24 cellular contexts compared by ENCODE assay signal in genomic region chr1:230815277-230815676, GRCh38.
"Had no signal": no experiment of that assay in that cellular context is flagged by ENCODE, and none has a peak within 500 bp of the region (broad histone marks: within the 10 kb centered on the region; RNA-seq: fewer than 3 reads in every experiment).

No MANE protein-coding gene starts in this region.

- H3K36me3 ChIP-seq: breast epithelium, neutrophil, pancreas, prostate gland, sigmoid colon, tibial artery had no signal

- DNase-seq: activated CD4-positive, alpha-beta T cell treated with anti-CD3 and anti-CD28 coated beads for 4 hours; activated CD4-positive, alpha-beta T cell treated with anti-CD3 and anti-CD28 coated beads, Interleukin-2, amount 50 U/mL, for 4 hours; activated effector memory CD4-positive, alpha-beta T cell treated with anti-CD3 and anti-CD28 coated beads, Interleukin-2, amount 50 U/mL, for 16 hours; activated naive CD4-positive, alpha-beta T cell treated with anti-CD3 and anti-CD28 coated beads, Interleukin-2, amount 50 U/mL, for 16 hours; activated T-cell treated with anti-CD3 and anti-CD28 coated beads, Interleukin-2, amount 50 U/mL, for 1 hour; amygdala; dermis blood vessel endothelial cell; effector CD8-positive, alpha-beta T cell; mammary epithelial cell; nephron progenitor cell; pancreas; retina; sigmoid colon; small intestine; stimulated activated CD4-positive, alpha-beta T cell treated with anti-CD3 and anti-CD28 coated beads, Interleukin-4, amount 100 ng/mL, for 24 hours; stimulated activated naive CD8-positive, alpha-beta T cell treated with anti-CD3 and anti-CD28 coated beads, Interleukin-15, amount 100 ng/mL, for 72 hours; tibial artery had no signal

- H3K4me1 Mint-ChIP-seq: central memory CD8-positive, alpha-beta T cell; nephron progenitor cell; stimulated activated effector memory CD8-positive, alpha-beta T cell treated with anti-CD3 and anti-CD28 coated beads, Interleukin-12 subunit alpha, Interleukin-12 subunit beta, amount 100 ng/mL, for 72 hours; stimulated activated naive CD8-positive, alpha-beta T cell treated with anti-CD3 and anti-CD28 coated beads, Interleukin-15, amount 100 ng/mL, for 72 hours had no signal

- ATAC-seq: pancreas; stimulated activated effector memory CD8-positive, alpha-beta T cell treated with anti-CD3 and anti-CD28 coated beads, Interleukin-12 subunit alpha, Interleukin-12 subunit beta, amount 100 ng/mL, for 72 hours; stimulated activated naive CD8-positive, alpha-beta T cell treated with anti-CD3 and anti-CD28 coated beads, Interleukin-15, amount 100 ng/mL, for 72 hours had no signal

- H3K36me3 Mint-ChIP-seq: stimulated activated effector memory CD8-positive, alpha-beta T cell treated with anti-CD3 and anti-CD28 coated beads, Interleukin-12 subunit alpha, Interleukin-12 subunit beta, amount 100 ng/mL, for 72 hours had no signal

- H3K27ac Mint-ChIP-seq: activated T-helper 1 cell treated with anti-CD3 and anti-CD28 coated beads, Interleukin-12 subunit alpha, Interleukin-12 subunit beta, Interleukin-2, Interleukin-4 antibody, amounts not matched to agents 30 ng/mL and 10 ng/mL and 1 ng/mL, durations not matched to agents 14 hours and 24 hours and 36 hours; nephron progenitor cell; stimulated activated effector memory CD8-positive, alpha-beta T cell treated with anti-CD3 and anti-CD28 coated beads, Interleukin-12 subunit alpha, Interleukin-12 subunit beta, amount 100 ng/mL, for 72 hours; stimulated activated naive CD8-positive, alpha-beta T cell treated with anti-CD3 and anti-CD28 coated beads, Interleukin-15, amount 100 ng/mL, for 72 hours had no signal

- H3K4me3 ChIP-seq: breast epithelium, pancreas, prostate gland, sigmoid colon, tibial artery had no signal

- H3K9me3 ChIP-seq: breast epithelium, neutrophil, pancreas, prostate gland had no signal

- H3K4me1 ChIP-seq: breast epithelium, pancreas, prostate gland, tibial artery had no signal

- H3K27me3 ChIP-seq: breast epithelium, pancreas, sigmoid colon, tibial artery had no signal

- H3K27ac ChIP-seq: breast epithelium, neutrophil, pancreas, prostate gland, sigmoid colon, tibial artery, VCaP had no signal

- H3K4me3 Mint-ChIP-seq: activated T-helper 1 cell treated with anti-CD3 and anti-CD28 coated beads, Interleukin-12 subunit alpha, Interleukin-12 subunit beta, Interleukin-2, Interleukin-4 antibody, amounts not matched to agents 30 ng/mL and 10 ng/mL and 1 ng/mL, durations not matched to agents 14 hours and 24 hours and 36 hours; central memory CD8-positive, alpha-beta T cell; nephron progenitor cell; stimulated activated effector memory CD8-positive, alpha-beta T cell treated with anti-CD3 and anti-CD28 coated beads, Interleukin-12 subunit alpha, Interleukin-12 subunit beta, amount 100 ng/mL, for 72 hours; stimulated activated naive CD8-positive, alpha-beta T cell treated with anti-CD3 and anti-CD28 coated beads, Interleukin-15, amount 100 ng/mL, for 72 hours had no signal
